19 cellular contexts compared by ENCODE assay signal in genomic region chr12:4014858-4015224, GRCh38.
"Had no signal": no experiment of that assay in that cellular context is flagged by ENCODE, and none has a peak within 500 bp of the region (broad histone marks: within the 10 kb centered on the region; RNA-seq: fewer than 3 reads in every experiment).

No MANE protein-coding gene starts in this region.

- ATAC-seq: activated T-helper 17 cell treated with anti-CD3 and anti-CD28 coated beads, Interleukin-2, amount 50 U/mL, for 72 hours; stimulated activated effector memory CD8-positive, alpha-beta T cell treated with anti-CD3 and anti-CD28 coated beads, Interleukin-12 subunit alpha, Interleukin-12 subunit beta, amount 100 ng/mL, for 72 hours; stimulated activated naive CD8-positive, alpha-beta T cell treated with anti-CD3 and anti-CD28 coated beads, Interleukin-15, amount 100 ng/mL, for 72 hours; WTC11 had no signal

- H3K4me3 ChIP-seq: left ventricle myocardium inferior, prostate gland, suprapubic skin, tibial nerve, vagina had no signal

- H3K27me3 Mint-ChIP-seq: activated naive CD8-positive, alpha-beta T cell treated with anti-CD3 and anti-CD28 coated beads for 36 hours; activated T-cell treated with anti-CD3 and anti-CD28 coated beads, Interleukin-2, amount 50 U/mL, for 24 hours; activated T-helper 17 cell treated with anti-CD3 and anti-CD28 coated beads, Interleukin-2, amount 50 U/mL, for 72 hours; stimulated activated naive CD8-positive, alpha-beta T cell treated with anti-CD3 and anti-CD28 coated beads, Interleukin-15, amount 100 ng/mL, for 72 hours had no signal

- H3K27ac Mint-ChIP-seq: activated naive CD8-positive, alpha-beta T cell treated with anti-CD3 and anti-CD28 coated beads for 36 hours; activated T-cell treated with anti-CD3 and anti-CD28 coated beads, Interleukin-2, amount 50 U/mL, for 24 hours; activated T-helper 17 cell treated with anti-CD3 and anti-CD28 coated beads, Interleukin-2, amount 50 U/mL, for 72 hours; dendritic cell treated with granulocyte-macrophage colony-stimulating factor and Interleukin-4, amounts not matched to agents 40 ng/mL and 50 ng/mL, for 4 days; memory B cell; stimulated activated effector memory CD8-positive, alpha-beta T cell treated with anti-CD3 and anti-CD28 coated beads, Interleukin-12 subunit alpha, Interleukin-12 subunit beta, amount 100 ng/mL, for 72 hours; T-helper 1 cell treated with Interleukin-12 subunit alpha and Interleukin-12 subunit beta and Interleukin-4 antibody, amounts not matched to agents 30 μg/mL and 1 μg/mL, for 36 hours; WTC11 had no signal

- H3K36me3 ChIP-seq: left ventricle myocardium inferior, prostate gland, suprapubic skin, tibial nerve, vagina had no signal

- H3K36me3 Mint-ChIP-seq: activated naive CD8-positive, alpha-beta T cell treated with anti-CD3 and anti-CD28 coated beads for 36 hours; memory B cell; stimulated activated effector memory CD8-positive, alpha-beta T cell treated with anti-CD3 and anti-CD28 coated beads, Interleukin-12 subunit alpha, Interleukin-12 subunit beta, amount 100 ng/mL, for 72 hours had no signal

- H3K9me3 Mint-ChIP-seq: activated naive CD8-positive, alpha-beta T cell treated with anti-CD3 and anti-CD28 coated beads for 36 hours; activated T-cell treated with anti-CD3 and anti-CD28 coated beads, Interleukin-2, amount 50 U/mL, for 24 hours; activated T-helper 17 cell treated with anti-CD3 and anti-CD28 coated beads, Interleukin-2, amount 50 U/mL, for 72 hours; dendritic cell treated with granulocyte-macrophage colony-stimulating factor and Interleukin-4, amounts not matched to agents 40 ng/mL and 50 ng/mL, for 4 days; memory B cell; stimulated activated effector memory CD8-positive, alpha-beta T cell treated with anti-CD3 and anti-CD28 coated beads, Interleukin-12 subunit alpha, Interleukin-12 subunit beta, amount 100 ng/mL, for 72 hours; stimulated activated naive CD8-positive, alpha-beta T cell treated with anti-CD3 and anti-CD28 coated beads, Interleukin-15, amount 100 ng/mL, for 72 hours; T-helper 1 cell treated with Interleukin-12 subunit alpha and Interleukin-12 subunit beta and Interleukin-4 antibody, amounts not matched to agents 30 μg/mL and 1 μg/mL, for 36 hours; WTC11 had no signal

- H3K27ac ChIP-seq: left ventricle myocardium inferior, prostate gland, suprapubic skin, tibial nerve, vagina had no signal

- H3K4me1 Mint-ChIP-seq: activated T-helper 17 cell treated with anti-CD3 and anti-CD28 coated beads, Interleukin-2, amount 50 U/mL, for 72 hours; memory B cell; stimulated activated effector memory CD8-positive, alpha-beta T cell treated with anti-CD3 and anti-CD28 coated beads, Interleukin-12 subunit alpha, Interleukin-12 subunit beta, amount 100 ng/mL, for 72 hours; stimulated activated naive CD8-positive, alpha-beta T cell treated with anti-CD3 and anti-CD28 coated beads, Interleukin-15, amount 100 ng/mL, for 72 hours had no signal

- H3K4me1 ChIP-seq: left ventricle myocardium inferior, prostate gland, suprapubic skin, tibial nerve, vagina had no signal

- H3K9me3 ChIP-seq: left ventricle myocardium inferior, prostate gland, suprapubic skin, tibial nerve, vagina had no signal

- H3K27me3 ChIP-seq: suprapubic skin, tibial nerve, vagina had no signal

- DNase-seq: activated naive CD8-positive, alpha-beta T cell treated with anti-CD3 and anti-CD28 coated beads for 36 hours; activated T-cell treated with anti-CD3 and anti-CD28 coated beads, Interleukin-2, amount 50 U/mL, for 24 hours; amniotic stem cell; effector memory CD4-positive, alpha-beta T cell; foreskin melanocyte; left ventricle myocardium inferior; stimulated activated CD4-positive, alpha-beta T cell treated with anti-CD3 and anti-CD28 coated beads, Interleukin-2, amount 100 ng/mL, for 24 hours; stimulated activated naive CD8-positive, alpha-beta T cell treated with anti-CD3 and anti-CD28 coated beads, Interleukin-15, amount 100 ng/mL, for 72 hours; T1000 had no signal

- H3K4me3 Mint-ChIP-seq: activated naive CD8-positive, alpha-beta T cell treated with anti-CD3 and anti-CD28 coated beads for 36 hours; activated T-cell treated with anti-CD3 and anti-CD28 coated beads, Interleukin-2, amount 50 U/mL, for 24 hours; activated T-helper 17 cell treated with anti-CD3 and anti-CD28 coated beads, Interleukin-2, amount 50 U/mL, for 72 hours; dendritic cell treated with granulocyte-macrophage colony-stimulating factor and Interleukin-4, amounts not matched to agents 40 ng/mL and 50 ng/mL, for 4 days; memory B cell; stimulated activated effector memory CD8-positive, alpha-beta T cell treated with anti-CD3 and anti-CD28 coated beads, Interleukin-12 subunit alpha, Interleukin-12 subunit beta, amount 100 ng/mL, for 72 hours; stimulated activated naive CD8-positive, alpha-beta T cell treated with anti-CD3 and anti-CD28 coated beads, Interleukin-15, amount 100 ng/mL, for 72 hours; T-helper 1 cell treated with Interleukin-12 subunit alpha and Interleukin-12 subunit beta and Interleukin-4 antibody, amounts not matched to agents 30 μg/mL and 1 μg/mL, for 36 hours; WTC11 had no signal
